In the genomic region with DNA sequence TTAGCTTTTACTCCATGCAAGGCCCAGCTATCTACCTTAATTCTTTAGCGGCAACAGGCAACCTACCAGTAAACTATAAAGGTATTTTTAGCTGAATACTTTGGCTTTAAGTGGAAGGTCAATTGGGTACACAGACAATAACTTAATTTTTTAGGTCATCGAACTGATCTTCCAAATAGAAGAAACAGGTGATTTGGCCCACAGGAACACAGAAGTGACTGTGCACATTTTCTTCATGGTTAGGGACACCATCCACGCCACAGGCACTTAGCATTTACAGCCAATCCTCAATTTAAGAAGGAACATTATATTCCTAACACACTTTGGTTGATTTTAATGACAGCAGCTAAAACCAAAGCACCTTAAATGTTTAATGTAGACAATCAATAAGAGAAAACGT, we compare ENCODE assay signal across 11 cellular contexts. TPM values are rescaled to one million over a fixed set of nuclear protein-coding genes. Genes with fewer than 3 reads are reported as not detected.
DNase-seq lines count a peak whose midpoint lies in the region; ATAC-seq and TF ChIP-seq lines count a peak whose summit lies in the region.
"Had no signal": no experiment of that assay in that cellular context is flagged by ENCODE, and none has a peak within 500 bp of the region (broad histone marks: within the 10 kb centered on the region; RNA-seq: fewer than 3 reads in every experiment).

No MANE protein-coding gene starts in this region.

- H3K27me3 Mint-ChIP-seq in T-helper 2 cell treated with Interferon-gamma antibody and Interleukin-4, amounts not matched to agents 5 μg/mL and 100 μg/mL, for 36 hours (ENCODE audit: low read depth), result no peaks in the 10 kb centered on the region
- H3K27me3 Mint-ChIP-seq in glutamatergic neuron (ENCODE audit: unreplicated experiment), result peaks cover 7% of the 10 kb centered on the region

- H3K4me3 Mint-ChIP-seq in T-helper 2 cell treated with Interferon-gamma antibody and Interleukin-4, amounts not matched to agents 5 μg/mL and 100 μg/mL, for 36 hours, result peak overlapping the region; percentile 90
- peak overlapping the region; percentile 98 for H3K4me3 Mint-ChIP-seq in glutamatergic neuron (ENCODE audit: unreplicated experiment)

- ATAC-seq in HG02571 (IDR thresholded peaks at IDR 0.05; ENCODE audit: unreplicated experiment), result no peak

- TF ChIP-seq CTCF in WERI-Rb-1 (IDR thresholded peaks at IDR 0.05; ENCODE audit: low read depth, low read length), result no peak
- TF ChIP-seq CTCF in glutamatergic neuron (IDR thresholded peaks at IDR 0.05; ENCODE audit: partially characterized antibody, unreplicated experiment), result no peak

- H3K27me3 ChIP-seq in WERI-Rb-1 (ENCODE audit: insufficient read depth, low read depth, severe bottlenecking), result no peaks in the 10 kb centered on the region

- H3K36me3 ChIP-seq in WERI-Rb-1, result peaks cover 24% of the 10 kb centered on the region

- peak overlapping the region; percentile 55 for H3K27ac Mint-ChIP-seq in T-helper 2 cell treated with Interferon-gamma antibody and Interleukin-4, amounts not matched to agents 5 μg/mL and 100 μg/mL, for 36 hours
- no peak overlapping the region for H3K27ac Mint-ChIP-seq in glutamatergic neuron (ENCODE audit: unreplicated experiment)

- no peaks in the 10 kb centered on the region for H3K9me3 ChIP-seq in WERI-Rb-1 (ENCODE audit: severe bottlenecking)

- H3K36me3 Mint-ChIP-seq in T-helper 2 cell treated with Interferon-gamma antibody and Interleukin-4, amounts not matched to agents 5 μg/mL and 100 μg/mL, for 36 hours (ENCODE audit: low read depth), result peaks cover 25% of the 10 kb centered on the region
- no peaks in the 10 kb centered on the region for H3K36me3 Mint-ChIP-seq in glutamatergic neuron (ENCODE audit: unreplicated experiment)

- H3K4me1 Mint-ChIP-seq in T-helper 2 cell treated with Interferon-gamma antibody and Interleukin-4, amounts not matched to agents 5 μg/mL and 100 μg/mL, for 36 hours (ENCODE audit: low read depth), result peaks cover 38% of the 10 kb centered on the region
- peaks cover 15% of the 10 kb centered on the region for H3K4me1 Mint-ChIP-seq in glutamatergic neuron (ENCODE audit: low read depth, unreplicated experiment)

- no peak for DNase-seq in T-helper 2 cell treated with Interferon-gamma antibody and Interleukin-4, amounts not matched to agents 5 μg/mL and 100 μg/mL, for 36 hours (ENCODE audit: low spot score)
- no peak for DNase-seq in T-helper 2 cell
- DNase-seq in WERI-Rb-1, result no peak
- no peak for DNase-seq in glutamatergic neuron
- no peak for DNase-seq in putamen (ENCODE audit: low spot score)
- no peak for DNase-seq in NCI-H2227 treated with DMSO at 0.1 percent for 48 hours (lab: John Stamatoyannopoulos, UW)
- DNase-seq: ACHN, activated gamma-delta T cell, NCI-H2081 had no signal

- H3K4me3 ChIP-seq in WERI-Rb-1 (ENCODE audit: low read depth, low read length), result peak overlapping the region; percentile 90
- H3K4me3 ChIP-seq in skin epidermis, result peak overlapping the region in 5 of 7 experiments; percentile 49 to 77 (median 73)

- H3K9me3 Mint-ChIP-seq in T-helper 2 cell treated with Interferon-gamma antibody and Interleukin-4, amounts not matched to agents 5 μg/mL and 100 μg/mL, for 36 hours, result no peaks in the 10 kb centered on the region
- peaks cover 11% of the 10 kb centered on the region for H3K9me3 Mint-ChIP-seq in glutamatergic neuron (ENCODE audit: unreplicated experiment)

- H3K27ac ChIP-seq in WERI-Rb-1 (no peak overlapping the region; the same call in 1 of the 2 replicates), skin epidermis (peak overlapping the region in 5 of 21 experiments; percentile 17 to 99 (median 95))

RNA-seq across cellular contexts. Expression of a gene that starts 1.9 kb away (rescaled TPM):
- 219 TPM for total RNA-seq in glutamatergic neuron (ENCODE audit: unreplicated experiment)

RNA-seq across cellular contexts. Expression of a gene that starts 38.2 kb away (rescaled TPM):
- 61.0 TPM for total RNA-seq in glutamatergic neuron (ENCODE audit: unreplicated experiment)
